Comparison of ENCODE assay signal across 8 cellular contexts in genomic region chr19:17538684-17539287, GRCh38.
DNase-seq lines count a peak whose midpoint lies in the region; ATAC-seq, FAIRE-seq and TF ChIP-seq lines count a peak whose summit lies in the region.

No MANE protein-coding gene starts in this region.

- H3K9me3 ChIP-seq in endocrine pancreas (ENCODE audit: control insufficient read depth, low read length) (no peaks in the 10 kb centered on the region), neutrophil (no peaks in the 10 kb centered on the region)

- no peak overlapping the region for H3K4me3 ChIP-seq in endocrine pancreas (ENCODE audit: control insufficient read depth, insufficient read depth, low read length)
- peak overlapping the region; percentile 66 to 72 for H3K4me3 ChIP-seq in neutrophil (ENCODE audit: low read depth in 1 of 2, low read length in 1 of 2)

- H3K4me1 ChIP-seq in endocrine pancreas (ENCODE audit: control insufficient read depth, insufficient read depth, low read length) (no peaks in the 10 kb centered on the region), neutrophil (ENCODE audit: control insufficient read depth in 1 of 2, insufficient read depth in 1 of 2, low read depth in 1 of 2, low read length in 1 of 2) (peaks cover 10 to 14% of the 10 kb centered on the region in 2 experiments)

- peak overlapping the region; percentile 10 for H3K9ac ChIP-seq in endocrine pancreas (ENCODE audit: control insufficient read depth, insufficient read depth, low read length)

- no peaks in the 10 kb centered on the region for H3K27me3 ChIP-seq in endocrine pancreas (ENCODE audit: control insufficient read depth, insufficient read depth, low read length)
- H3K27me3 ChIP-seq in neutrophil = no peaks in the 10 kb centered on the region

- peak; percentile 21 for FAIRE-seq in GM18507 (lab: Jason Lieb, UNC)

- DNase-seq in GM18507 (ENCODE audit: extremely low spot score, insufficient read length, low read depth) = no peak
- DNase-seq in NCI-H146 treated with DMSO at 0.1 percent for 48 hours (lab: John Stamatoyannopoulos, UW; ENCODE audit: unreplicated experiment) = peak; percentile 32
- DNase-seq in DMS 273 treated with DMSO at 0.1 percent for 48 hours (lab: John Stamatoyannopoulos, UW) = no peak

- H3K27ac ChIP-seq in neutrophil = peak overlapping the region; percentile 64

- no peak for ATAC-seq in activated CD4-positive, CD25-positive, alpha-beta regulatory T cell treated with anti-CD3 and anti-CD28 coated beads, Interleukin-2, amount 50 U/mL, for 24 hours
- ATAC-seq in HG03280 (IDR thresholded peaks at IDR 0.05; ENCODE audit: unreplicated experiment) (no peak), GM18498 (IDR thresholded peaks at IDR 0.05; ENCODE audit: unreplicated experiment) (no peak)

- H3K36me3 ChIP-seq in endocrine pancreas (ENCODE audit: control insufficient read depth, insufficient read depth, low read length) (no peaks in the 10 kb centered on the region), neutrophil (no peaks in the 10 kb centered on the region)

- TF ChIP-seq CTCF in neutrophil (IDR thresholded peaks at IDR 0.05) = no peak
